In genomic region chr16:89216315-89217137, GRCh38 we compare ENCODE assay signal across 8 cellular contexts. TPM values are rescaled to one million over a fixed set of nuclear protein-coding genes. Genes with fewer than 3 reads are reported as not detected.
DNase-seq lines count a peak whose midpoint lies in the region; ATAC-seq and TF ChIP-seq lines count a peak whose summit lies in the region.

No MANE protein-coding gene starts in this region.

- peak overlapping the region; percentile 80 for H3K4me3 Mint-ChIP-seq in neural crest cell

- DNase-seq in ELR (ENCODE audit: low read depth) (peak; percentile 85), SHP77 treated with DMSO at 0.1 percent for 48 hours (lab: John Stamatoyannopoulos, UW) (peak; percentile 48), foreskin keratinocyte (peak; percentile 45 to 72), neural crest cell (ENCODE audit: low read depth, low spot score) (peak; percentile 65)
- DNase-seq in Jurkat, Clone E6-1 (ENCODE audit: low read depth, low spot score): peak; percentile 75
- peak; percentile 82 for DNase-seq in activated gamma-delta T cell treated with anti-CD3 and anti-CD28 coated beads, Interleukin-2, amount 50 U/mL, for 16 hours (ENCODE audit: low read depth)
- DNase-seq in stimulated activated naive CD8-positive, alpha-beta T cell treated with anti-CD3 and anti-CD28 coated beads, Interleukin-15, Interleukin-2, amounts not matched to agents 100 U/mL and 50 U/mL, for 24 hours: peak; percentile 80

- no peaks in the 10 kb centered on the region for H3K36me3 Mint-ChIP-seq in neural crest cell (ENCODE audit: low read depth)

- peak overlapping the region; percentile 63 for H3K27ac Mint-ChIP-seq in neural crest cell (ENCODE audit: unreplicated experiment)

- ATAC-seq in foreskin keratinocyte (peak; percentile 71), GM21576 (IDR thresholded peaks at IDR 0.05; ENCODE audit: unreplicated experiment) (no peak)
- peak; percentile 64 for ATAC-seq in stimulated activated naive CD8-positive, alpha-beta T cell treated with anti-CD3 and anti-CD28 coated beads, Interleukin-15, Interleukin-2, amounts not matched to agents 100 U/mL and 50 U/mL, for 24 hours

- H3K27me3 Mint-ChIP-seq in neural crest cell (ENCODE audit: low read depth): peaks cover 5% of the 10 kb centered on the region

- peaks cover 14% of the 10 kb centered on the region for H3K4me1 Mint-ChIP-seq in neural crest cell

- no peaks in the 10 kb centered on the region for H3K27me3 ChIP-seq in foreskin keratinocyte

- no peaks in the 10 kb centered on the region for H3K9me3 Mint-ChIP-seq in neural crest cell

- H3K27ac ChIP-seq in foreskin keratinocyte: peak overlapping the region; percentile 88

- H3K4me1 ChIP-seq in foreskin keratinocyte: peaks cover 5% of the 10 kb centered on the region

- H3K4me3 ChIP-seq in Jurkat, Clone E6-1 (ENCODE audit: low read length): peak overlapping the region; percentile 72

- TF ChIP-seq CTCF in foreskin keratinocyte (conservative IDR thresholded peaks at IDR 0.05): peak; percentile 84
- TF ChIP-seq CTCF in neural crest cell (conservative IDR thresholded peaks at IDR 0.05): peak; percentile 80

RNA-seq across cellular contexts. Expression of gene ZNF778, which starts 1.0 kb away (rescaled TPM):
- polyA plus RNA-seq in Jurkat, Clone E6-1 (2012; ENCODE audit: insufficient read depth, insufficient read length): 5.0 TPM
- total RNA-seq in foreskin keratinocyte (4.2 and 4.3 TPM in 2 replicates), neural crest cell (13.7 and 15.5 TPM in 2 replicates)
- polyA plus RNA-seq in foreskin keratinocyte: 1.1 and 1.6 TPM in 2 replicates

RNA-seq across cellular contexts. Expression of gene SLC22A31, which starts 16.2 kb away (rescaled TPM):
- polyA plus RNA-seq in Jurkat, Clone E6-1 (2012; ENCODE audit: insufficient read depth, insufficient read length): not detected
- total RNA-seq in foreskin keratinocyte (0.14 TPM in 1 of 2 replicates, not detected in the other), neural crest cell (1.3 and 1.4 TPM in 2 replicates)
- polyA plus RNA-seq in foreskin keratinocyte: 0.15 and 0.20 TPM in 2 replicates

RNA-seq across cellular contexts. Expression of gene CDH15, which starts 45.0 kb away (rescaled TPM):
- polyA plus RNA-seq in Jurkat, Clone E6-1 (2012; ENCODE audit: insufficient read depth, insufficient read length): not detected
- 0.07 TPM in 1 of 2 replicates, not detected in the other for total RNA-seq in foreskin keratinocyte
- 0.06 TPM in 1 of 2 replicates, not detected in the other for polyA plus RNA-seq in foreskin keratinocyte
- not detected in 2 replicates for total RNA-seq in neural crest cell
